Comparison of ENCODE assay signal across 10 cellular contexts in genomic region chr5:179265529-179266290, GRCh38.
DNase-seq lines count a peak whose midpoint lies in the region; ATAC-seq and TF ChIP-seq lines count a peak whose summit lies in the region.
"Had no signal": no experiment of that assay in that cellular context is flagged by ENCODE, and none has a peak within 500 bp of the region (broad histone marks: within the 10 kb centered on the region; RNA-seq: fewer than 3 reads in every experiment).

No MANE protein-coding gene starts in this region.

- H3K9ac ChIP-seq in PC-3 (ENCODE audit: low read length), result no peak overlapping the region

- H3K4me2 ChIP-seq in PC-3 (ENCODE audit: low read length), result no peak overlapping the region

- peaks cover 19% of the 10 kb centered on the region for H3K27me3 ChIP-seq in PC-3 (ENCODE audit: low read length)
- no peaks in the 10 kb centered on the region for H3K27me3 ChIP-seq in CD4-positive, alpha-beta memory T cell (ENCODE audit: insufficient read depth, low read length)

- no peak overlapping the region for H2AFZ ChIP-seq in PC-3 (ENCODE audit: low read length)

- POLR2A ChIA-PET in PC-3 (lab: Charles Lee; ENCODE audit: unreplicated experiment), result no interaction called here
- POLR2A ChIA-PET in CD4-positive, alpha-beta memory T cell (lab: Charles Lee; ENCODE audit: partially characterized antibody), result no interaction called here

- H3K4me1 ChIP-seq in PC-3 (ENCODE audit: insufficient read depth, low read length), result no peaks in the 10 kb centered on the region
- H3K4me1 ChIP-seq in CD4-positive, alpha-beta memory T cell (ENCODE audit: insufficient read depth, low read length), result no peaks in the 10 kb centered on the region

- no peak for TF ChIP-seq CTCF in AG09319 (IDR thresholded peaks at IDR 0.05; ENCODE audit: low read depth, low read length)
- no peak for TF ChIP-seq CTCF in PC-3 (conservative IDR thresholded peaks at IDR 0.05; ENCODE audit: low read depth, low read length)
- TF ChIP-seq CTCF in foreskin fibroblast (IDR thresholded peaks at IDR 0.05; ENCODE audit: low read depth, low read length), result no peak

- intact Hi-C loops in PC-3 (cut with micrococcal nuclease), result no loop called here
- intact Hi-C loops in CD4-positive, alpha-beta memory T cell (cut with micrococcal nuclease), result no loop called here

- H3K27ac Mint-ChIP-seq in stimulated activated memory B cell treated with anti-CD40 and anti-IgM and Interleukin-4, amounts not matched to agents 10 μg/mL and 1 μg/mL and 100 μg/mL, for 72 hours, result no peak overlapping the region
- H3K27ac Mint-ChIP-seq in CD4-positive, alpha-beta memory T cell, result no peak overlapping the region
- H3K27ac Mint-ChIP-seq: memory B cell had no signal

- no peaks in the 10 kb centered on the region for H3K79me2 ChIP-seq in PC-3 (ENCODE audit: low read length)

- ATAC-seq in PC-3, result no peak
- no peak for ATAC-seq in GM21825 (IDR thresholded peaks at IDR 0.05; ENCODE audit: unreplicated experiment)
- ATAC-seq in stimulated activated memory B cell treated with anti-CD40 and anti-IgM and Interleukin-4, amounts not matched to agents 10 μg/mL and 1 μg/mL and 100 μg/mL, for 72 hours, result no peak
- ATAC-seq in GM21390 (IDR thresholded peaks at IDR 0.05; ENCODE audit: unreplicated experiment), result no peak

- DNase-seq in AG09319 (ENCODE audit: extremely low read depth, low read depth) (peak; percentile 98), PC-3 (peak; percentile 19), foreskin fibroblast (peak; percentile 100), occipital lobe (lab: John Stamatoyannopoulos, UW) (peak; percentile 41)
- DNase-seq in CD4-positive, alpha-beta memory T cell, result no peak
- DNase-seq: activated CD4-positive, alpha-beta T cell treated with anti-CD3 and anti-CD28 coated beads, Interleukin-2, amount 50 U/mL, for 48 hours had no signal

- H3K4me3 ChIP-seq in PC-3 (ENCODE audit: low read length) (no peak overlapping the region), foreskin fibroblast (ENCODE audit: low read depth in 1 of 2, low read length in 2 of 2) (peak overlapping the region in 1 of 2 donors; percentile 10)
- H3K4me3 ChIP-seq in CD4-positive, alpha-beta memory T cell (ENCODE audit: low read length in 2 of 2), result no peak overlapping the region

- no peaks in the 10 kb centered on the region for H3K9me3 ChIP-seq in PC-3 (ENCODE audit: low read length)
- no peaks in the 10 kb centered on the region for H3K9me3 ChIP-seq in CD4-positive, alpha-beta memory T cell (ENCODE audit: control insufficient read depth in 1 of 2, low read length in 2 of 2)

- CTCF ChIA-PET in PC-3 (lab: Charles Lee), result no interaction called here
- CTCF ChIA-PET in CD4-positive, alpha-beta memory T cell (lab: Charles Lee; ENCODE audit: partially characterized antibody), result no interaction called here

- no peaks in the 10 kb centered on the region for H4K20me1 ChIP-seq in PC-3 (ENCODE audit: low read length)

- no TSS peak for BruUV-seq in PC-3 (replicated peaks; lab: Mats Ljungman, UMichigan)

- no peak overlapping the region for H3K27ac ChIP-seq in PC-3 (ENCODE audit: low read length)
- no peak overlapping the region for H3K27ac ChIP-seq in CD4-positive, alpha-beta memory T cell (ENCODE audit: low read depth, low read length)

- H3K9me2 ChIP-seq in PC-3 (replicated peaks; ENCODE audit: low read length), result no peaks in the 10 kb centered on the region

- H3K27me3 Mint-ChIP-seq in stimulated activated memory B cell treated with anti-CD40 and anti-IgM and Interleukin-4, amounts not matched to agents 10 μg/mL and 1 μg/mL and 100 μg/mL, for 72 hours, result peaks cover 15% of the 10 kb centered on the region
- H3K27me3 Mint-ChIP-seq in CD4-positive, alpha-beta memory T cell, result peaks cover 4% of the 10 kb centered on the region in 2 donors

- H3K4me3 Mint-ChIP-seq in stimulated activated memory B cell treated with anti-CD40 and anti-IgM and Interleukin-4, amounts not matched to agents 10 μg/mL and 1 μg/mL and 100 μg/mL, for 72 hours, result no peak overlapping the region
- no peak overlapping the region for H3K4me3 Mint-ChIP-seq in CD4-positive, alpha-beta memory T cell
- H3K4me3 Mint-ChIP-seq: memory B cell had no signal

- H3F3A ChIP-seq in PC-3 (ENCODE audit: low read length, unreplicated experiment), result no peaks in the 10 kb centered on the region

- H3K36me3 Mint-ChIP-seq in stimulated activated memory B cell treated with anti-CD40 and anti-IgM and Interleukin-4, amounts not matched to agents 10 μg/mL and 1 μg/mL and 100 μg/mL, for 72 hours, result no peaks in the 10 kb centered on the region
- H3K36me3 Mint-ChIP-seq in CD4-positive, alpha-beta memory T cell, result no peaks in the 10 kb centered on the region
- H3K36me3 Mint-ChIP-seq: memory B cell had no signal

- H3K36me3 ChIP-seq in PC-3 (ENCODE audit: low read depth, low read length), result no peaks in the 10 kb centered on the region
- no peaks in the 10 kb centered on the region for H3K36me3 ChIP-seq in CD4-positive, alpha-beta memory T cell (ENCODE audit: insufficient read depth, low read length)

- H3K4me1 Mint-ChIP-seq in stimulated activated memory B cell treated with anti-CD40 and anti-IgM and Interleukin-4, amounts not matched to agents 10 μg/mL and 1 μg/mL and 100 μg/mL, for 72 hours, result no peaks in the 10 kb centered on the region
- no peaks in the 10 kb centered on the region for H3K4me1 Mint-ChIP-seq in CD4-positive, alpha-beta memory T cell
- H3K4me1 Mint-ChIP-seq: memory B cell had no signal

- H3K9me3 Mint-ChIP-seq in stimulated activated memory B cell treated with anti-CD40 and anti-IgM and Interleukin-4, amounts not matched to agents 10 μg/mL and 1 μg/mL and 100 μg/mL, for 72 hours, result peaks cover 3% of the 10 kb centered on the region
- H3K9me3 Mint-ChIP-seq in CD4-positive, alpha-beta memory T cell, result no peaks in the 10 kb centered on the region
- H3K9me3 Mint-ChIP-seq: memory B cell had no signal

Comparison
In these comparisons a context has a peak if more than half of its experiments do, and no peak if none do; other contexts are left out.
1. DNase-seq: peak in AG09319 (single experiment), PC-3 (single experiment), foreskin fibroblast (2 of 2) and occipital lobe (single experiment); none in CD4-positive, alpha-beta memory T cell (0 of 5).